9 cellular contexts compared by ENCODE assay signal in genomic region chr16:30472328-30472942, GRCh38. TPM values are rescaled to one million over a fixed set of nuclear protein-coding genes. Genes with fewer than 3 reads are reported as not detected.
DNase-seq lines count a peak whose midpoint lies in the region; ATAC-seq, FAIRE-seq and TF ChIP-seq lines count a peak whose summit lies in the region.
"Had no signal": no experiment of that assay in that cellular context is flagged by ENCODE, and none has a peak within 500 bp of the region (broad histone marks: within the 10 kb centered on the region; RNA-seq: fewer than 3 reads in every experiment).

TSS of gene ITGAL (plus strand) at chr16:30472742. CDS start at chr16:30472838, 96 bp downstream.

- no peaks in the 10 kb centered on the region for H3K27me3 ChIP-seq in HL-60 (ENCODE audit: insufficient read depth, poor library complexity, severe bottlenecking)

- intact Hi-C loops in activated CD4-positive, alpha-beta memory T cell treated with anti-CD3 and anti-CD28 coated beads for 36 hours (cut with micrococcal nuclease) = loop anchor here (1.0 to 5.0 kb wide), 8 partner anchors 14 to 860 kb away; partner anchors contain the start of gene ZNF768
- intact Hi-C loops in cardiac septum (cut with DNase I) = no loop called here

- POLR2A ChIA-PET in activated CD4-positive, alpha-beta memory T cell treated with anti-CD3 and anti-CD28 coated beads for 36 hours (lab: Charles Lee) = interaction anchor here (0.6 to 7.4 kb wide), 15 partner anchors 14 to 179 kb away, joined by 3 to 132 read pairs (median 4); partner anchors contain the start of genes DCTPP1, PRR14, SEPHS2 and ZNF747

- ATAC-seq in GM19455 (IDR thresholded peaks at IDR 0.05; ENCODE audit: unreplicated experiment) = no peak

- FAIRE-seq in GM19239 (lab: Jason Lieb, UNC) = peak; percentile 98

- DNase-seq in GM19239 (ENCODE audit: insufficient read length, low spot score) (peak; percentile 82), HL-60 (ENCODE audit: low read depth in 1 of 2, low spot score in 1 of 2) (peak; percentile 84 to 98), cardiac septum (ENCODE audit: low spot score) (peak; percentile 89), NCI-H2107 (lab: John Stamatoyannopoulos, UW) (no peak), NCI-H187 (lab: John Stamatoyannopoulos, UW) (no peak)
- DNase-seq in activated CD4-positive, alpha-beta memory T cell treated with anti-CD3 and anti-CD28 coated beads for 36 hours = peak; percentile 93
- DNase-seq in stimulated activated CD4-positive, alpha-beta T cell treated with anti-CD3 and anti-CD28 coated beads, TNF-alpha, amount 100 ng/mL, for 24 hours (ENCODE audit: low read depth in 3 of 3) = peak; percentile 71 to 83 (median 71)

- peak within 1 kb of the TSS; percentile 77 for H3K4me3 ChIP-seq in HL-60 (replicated peaks; ENCODE audit: insufficient read depth, low read length)

- TF ChIP-seq CTCF in HL-60 (IDR thresholded peaks at IDR 0.05; ENCODE audit: insufficient read depth, low read length) = no peak

- H3K36me3 Mint-ChIP-seq in activated CD4-positive, alpha-beta memory T cell treated with anti-CD3 and anti-CD28 coated beads for 36 hours = peaks cover 40% of the 10 kb centered on the region

- H3K27ac ChIP-seq in HL-60 (replicated peaks) = peak within 1 kb of the TSS; percentile 83

- H3K4me3 Mint-ChIP-seq in activated CD4-positive, alpha-beta memory T cell treated with anti-CD3 and anti-CD28 coated beads for 36 hours = peak within 1 kb of the TSS; percentile 98

- peaks cover 53% of the 10 kb centered on the region for H3K4me1 Mint-ChIP-seq in activated CD4-positive, alpha-beta memory T cell treated with anti-CD3 and anti-CD28 coated beads for 36 hours (ENCODE audit: low read depth)

- peak within 1 kb of the TSS; percentile 97 for H3K27ac Mint-ChIP-seq in activated CD4-positive, alpha-beta memory T cell treated with anti-CD3 and anti-CD28 coated beads for 36 hours

- CTCF ChIA-PET in activated CD4-positive, alpha-beta memory T cell treated with anti-CD3 and anti-CD28 coated beads for 36 hours (lab: Charles Lee) = interaction anchor here (0.7 to 3.4 kb wide), 14 partner anchors 11 to 143 kb away, joined by 3 to 63 read pairs (median 5); partner anchors contain the start of genes DCTPP1, SEPHS2 and ZNF747

- H3K9me3 Mint-ChIP-seq in activated CD4-positive, alpha-beta memory T cell treated with anti-CD3 and anti-CD28 coated beads for 36 hours = no peaks in the 10 kb centered on the region

- no peaks in the 10 kb centered on the region for H3K27me3 Mint-ChIP-seq in activated CD4-positive, alpha-beta memory T cell treated with anti-CD3 and anti-CD28 coated beads for 36 hours

RNA-seq across cellular contexts. Expression of gene ITGAL, which starts in this region (rescaled TPM):
- 100 to 1,000 TPM; 218 to 226 TPM for total RNA-seq in activated CD4-positive, alpha-beta memory T cell treated with anti-CD3 and anti-CD28 coated beads for 36 hours
- 2.9 TPM for total RNA-seq in cardiac septum
- total RNA-seq: myocyte had no signal

Comparison
In these comparisons a context has a peak if more than half of its experiments do, and no peak if none do; other contexts are left out.
1. RNA of gene ITGAL (total RNA-seq): 218 to 226 TPM in activated CD4-positive, alpha-beta memory T cell treated with anti-CD3 and anti-CD28 coated beads for 36 hours; 2.9 TPM in cardiac septum (single experiment); every median in the first group is over 10 times any median in the second.
2. DNase-seq: peak in GM19239 (single experiment), HL-60 (2 of 2), activated CD4-positive, alpha-beta memory T cell treated with anti-CD3 and anti-CD28 coated beads for 36 hours (single experiment), cardiac septum (single experiment) and stimulated activated CD4-positive, alpha-beta T cell treated with anti-CD3 and anti-CD28 coated beads, TNF-alpha, amount 100 ng/mL, for 24 hours (3 of 3); none in NCI-H2107 (single experiment) and NCI-H187 (0 of 2).